In the genomic region with DNA sequence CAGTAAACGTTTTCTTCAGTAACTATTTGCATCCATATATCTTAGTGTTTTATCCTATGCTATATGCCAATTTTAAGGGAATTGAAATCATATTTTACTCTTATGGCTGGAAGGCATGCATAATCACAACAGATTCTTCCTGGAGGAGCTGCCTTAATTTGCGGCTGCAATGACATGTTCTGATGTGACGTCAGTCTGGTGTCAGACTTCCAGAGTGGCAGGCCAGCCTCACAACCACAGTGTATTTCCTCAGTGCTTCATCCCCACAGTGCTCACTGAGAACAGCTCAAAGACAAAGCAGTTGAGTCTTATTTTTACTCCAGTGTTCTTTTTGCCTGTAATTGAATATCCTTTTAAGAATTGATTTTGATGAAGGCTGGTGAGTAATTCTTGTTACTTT, we compare ENCODE assay signal across 15 cellular contexts.
A peak's percentile ranks its signal among the peaks of the same experiment; 100 is the strongest.
DNase-seq lines count a peak whose midpoint lies in the region; ATAC-seq, FAIRE-seq and TF ChIP-seq lines count a peak whose summit lies in the region.
"Had no signal": no experiment of that assay in that cellular context is flagged by ENCODE, and none has a peak within 500 bp of the region (broad histone marks: within the 10 kb centered on the region; RNA-seq: fewer than 3 reads in every experiment).

No MANE protein-coding gene starts in this region.

- ATAC-seq in pancreas = no peak
- ATAC-seq: activated CD4-positive, CD25-positive, alpha-beta regulatory T cell treated with anti-CD3 and anti-CD28 coated beads, Interleukin-2, amount 50 U/mL, for 24 hours had no signal

- DNase-seq in G401 (ENCODE audit: low spot score) (peak; percentile 38), NCI-H69 (lab: John Stamatoyannopoulos, UW) (peak; percentile 9), choroid plexus epithelial cell (ENCODE audit: low read depth) (peak; percentile 81), myocyte (ENCODE audit: low read depth) (peak; percentile 65), pancreas (no peak), COR-L47 (lab: John Stamatoyannopoulos, UW) (no peak), GM10266 (ENCODE audit: extremely low spot score) (no peak)
- no peak for DNase-seq in central memory CD4-positive, alpha-beta T cell
- DNase-seq: activated effector memory CD4-positive, alpha-beta T cell treated with anti-CD3 and anti-CD28 coated beads, Interleukin-2, amount 50 U/mL, for 16 hours; effector memory CD4-positive, alpha-beta T cell; NCI-H2227 treated with DMSO at 0.1 percent for 48 hours; SJCRH30 had no signal

- H3K27me3 ChIP-seq in pancreas = no peaks in the 10 kb centered on the region
- H3K27me3 ChIP-seq: BLaER1 treated with 17β-estradiol and CSF1 and Interleukin-3, amounts not matched to agents 10 nM and 100 nM; SJCRH30 had no signal

- 69 to 78% methylated on average over 3 of the region's 3 CpGs for WGBS in pancreas, 2 donors

- H3K4me3 ChIP-seq in choroid plexus epithelial cell (ENCODE audit: low read depth, low read length) = peak overlapping the region; percentile 36
- H3K4me3 ChIP-seq in pancreas = no peak overlapping the region
- H3K4me3 ChIP-seq: BLaER1 treated with 17β-estradiol and CSF1 and Interleukin-3, amounts not matched to agents 10 nM and 100 nM; HAP-1; SJCRH30 had no signal

- H3K36me3 ChIP-seq in pancreas = no peaks in the 10 kb centered on the region
- H3K36me3 ChIP-seq: BLaER1 treated with 17β-estradiol and CSF1 and Interleukin-3, amounts not matched to agents 10 nM and 100 nM; HAP-1; SJCRH30 had no signal

- H3K4me1 ChIP-seq in pancreas = peaks cover 0 to 23% (median 14%) of the 10 kb centered on the region in 3 donors

- in situ Hi-C loops in G401 (cut with HindIII; ENCODE audit: low sequenced_read_pairs) = no loop called here

- intact Hi-C loops in pancreas (cut with DNase I) = no loop called here

- TF ChIP-seq CTCF in choroid plexus epithelial cell (conservative IDR thresholded peaks at IDR 0.05; ENCODE audit: low read depth, low read length) (no peak), pancreas (IDR thresholded peaks at IDR 0.05) (no peak), GM10266 (IDR thresholded peaks at IDR 0.05; ENCODE audit: control insufficient read depth, insufficient read depth, low read depth, missing control alignments) (no peak)

- no peaks in the 10 kb centered on the region for H3K9me3 ChIP-seq in pancreas
- H3K9me3 ChIP-seq: BLaER1 treated with 17β-estradiol and CSF1 and Interleukin-3, amounts not matched to agents 10 nM and 100 nM; HAP-1; SJCRH30 had no signal

- H3K27ac ChIP-seq in pancreas = no peak overlapping the region
- H3K27ac ChIP-seq: BLaER1 treated with 17β-estradiol and CSF1 and Interleukin-3, amounts not matched to agents 10 nM and 100 nM; SJCRH30 had no signal

- no peak for FAIRE-seq in pancreas (lab: Jason Lieb, UNC)

Comparison
In these comparisons a context has a peak if more than half of its experiments do, and no peak if none do; other contexts are left out.
1. DNase-seq: peak in G401 (single experiment), NCI-H69 (single experiment), choroid plexus epithelial cell (single experiment) and myocyte (single experiment); none in pancreas (0 of 6), central memory CD4-positive, alpha-beta T cell (single experiment), COR-L47 (single experiment) and GM10266 (single experiment).